ENCODE assay signal across 23 cellular contexts in the genomic region with DNA sequence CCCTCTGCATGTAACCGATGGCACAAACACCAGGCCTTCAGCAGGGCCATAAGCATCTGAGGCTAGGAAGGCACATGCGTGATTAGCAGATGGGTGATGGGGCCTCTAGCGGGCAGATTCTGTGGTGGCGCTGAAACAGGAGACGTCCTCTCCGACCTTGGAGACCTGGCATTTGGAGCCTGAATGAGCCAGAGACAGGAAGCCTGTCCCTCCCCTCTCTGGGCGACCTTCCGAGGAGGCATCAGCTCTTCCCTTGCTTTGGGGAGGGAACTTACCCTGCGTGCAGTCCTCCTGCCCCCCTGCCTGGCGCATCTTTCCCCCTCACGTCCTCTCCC.
DNase-seq lines count a peak whose midpoint lies in the region; ATAC-seq, FAIRE-seq and TF ChIP-seq lines count a peak whose summit lies in the region.
"Had no signal": no experiment of that assay in that cellular context is flagged by ENCODE, and none has a peak within 500 bp of the region (broad histone marks: within the 10 kb centered on the region; RNA-seq: fewer than 3 reads in every experiment).

No MANE protein-coding gene starts in this region.

- peak; percentile 14 for DNase-seq in cardiac septum (ENCODE audit: low spot score)
- DNase-seq in left ventricle myocardium superior: no peak
- DNase-seq in H7: peak; percentile 43
- DNase-seq in K562 (ENCODE audit: extremely low read depth in 1 of 4, low spot score in 3 of 4): no peak
- peak; percentile 37 for DNase-seq in osteoblast (ENCODE audit: insufficient read length, low spot score, missing footprints)
- no peak for DNase-seq in activated T-helper 1 cell treated with anti-CD3 and anti-CD28 coated beads, Interleukin-12 subunit alpha, Interleukin-12 subunit beta, Interleukin-2, Interleukin-4 antibody, amounts not matched to agents 30 ng/mL and 10 ng/mL and 1 ng/mL, durations not matched to agents 14 hours and 24 hours and 36 hours (ENCODE audit: low spot score)
- DNase-seq in kidney tubule cell (ENCODE audit: low spot score): no peak
- DNase-seq: ACHN; BE2C; C1 segment of cervical spinal cord; CD4-positive, CD25-positive, alpha-beta regulatory T cell; CD8-positive, alpha-beta memory T cell; COR-L47; DMS 273 treated with DMSO at 0.1 percent for 48 hours; DMS53; DND-41; EL; GM23248 had no signal

- WGBS in K562 (ENCODE audit: insufficient coverage, low coverage, missing lambda C conversion rate): 0% methylated on average over 11 of the region's 11 CpGs

- H3K36me3 ChIP-seq in H7 (replicated peaks; ENCODE audit: control insufficient read depth, insufficient read depth, low read length): no peaks in the 10 kb centered on the region
- no peaks in the 10 kb centered on the region for H3K36me3 ChIP-seq in K562 (ENCODE audit: control insufficient read depth, insufficient read depth, low read length)
- H3K36me3 ChIP-seq in osteoblast (ENCODE audit: insufficient read depth, low read length): no peaks in the 10 kb centered on the region
- H3K36me3 ChIP-seq: BE2C, HAP-1 had no signal

- H3K4me2 ChIP-seq in K562 (ENCODE audit: insufficient read depth, low read length) (no peak overlapping the region), osteoblast (ENCODE audit: insufficient read depth, low read length) (no peak overlapping the region)

- no peak for TF ChIP-seq EP300 in K562 (IDR thresholded peaks at IDR 0.05; ENCODE audit: low read length)

- H3K36me3 Mint-ChIP-seq in activated T-helper 1 cell treated with anti-CD3 and anti-CD28 coated beads, Interleukin-12 subunit alpha, Interleukin-12 subunit beta, Interleukin-2, Interleukin-4 antibody, amounts not matched to agents 30 ng/mL and 10 ng/mL and 1 ng/mL, durations not matched to agents 14 hours and 24 hours and 36 hours (ENCODE audit: low read depth): no peaks in the 10 kb centered on the region
- H3K36me3 Mint-ChIP-seq: CD4-positive, CD25-positive, alpha-beta regulatory T cell; CD8-positive, alpha-beta memory T cell had no signal

- CTCF ChIA-PET in K562 (lab: Yijun Ruan, JAX; ENCODE audit: low intra/inter-chr PET ratio): interaction anchor here (1.1 kb wide), 1 partner anchor 172 kb away, joined by 3 read pairs; no protein-coding TSS in a partner anchor

- no peaks in the 10 kb centered on the region for H3K4me1 ChIP-seq in K562 (replicated peaks in 1 of 2; ENCODE audit: control insufficient read depth in 2 of 2, insufficient read depth in 2 of 2, low read length in 2 of 2)
- no peaks in the 10 kb centered on the region for H3K4me1 ChIP-seq in osteoblast (ENCODE audit: insufficient read depth, low read length)
- H3K4me1 ChIP-seq: HAP-1 had no signal

- no peaks in the 10 kb centered on the region for H3K79me2 ChIP-seq in K562 (ENCODE audit: control insufficient read depth, insufficient read depth, low read length)
- H3K79me2 ChIP-seq in osteoblast (ENCODE audit: insufficient read depth, low read length): no peaks in the 10 kb centered on the region

- H3K27ac Mint-ChIP-seq in activated T-helper 1 cell treated with anti-CD3 and anti-CD28 coated beads, Interleukin-12 subunit alpha, Interleukin-12 subunit beta, Interleukin-2, Interleukin-4 antibody, amounts not matched to agents 30 ng/mL and 10 ng/mL and 1 ng/mL, durations not matched to agents 14 hours and 24 hours and 36 hours: no peak overlapping the region
- H3K27ac Mint-ChIP-seq: CD4-positive, CD25-positive, alpha-beta regulatory T cell; CD8-positive, alpha-beta memory T cell had no signal

- H3K9me3 ChIP-seq in K562 (replicated peaks; ENCODE audit: control insufficient read depth, insufficient read depth, low read depth, low read length) (no peaks in the 10 kb centered on the region), osteoblast (ENCODE audit: low read depth, low read length) (no peaks in the 10 kb centered on the region)
- H3K9me3 ChIP-seq: BE2C, HAP-1 had no signal

- ATAC-seq in left ventricle myocardium superior (no peak), K562 (0 out of 3 replicates have a peak, but pooled peaks have one; percentile 27), GM18861 (IDR thresholded peaks at IDR 0.05; ENCODE audit: unreplicated experiment) (no peak)
- ATAC-seq: GM12878 had no signal

- H3K4me3 ChIP-seq in H7 (ENCODE audit: insufficient read depth, low read depth, low read length): no peak overlapping the region
- no peak overlapping the region for H3K4me3 ChIP-seq in K562
- H3K4me3 ChIP-seq in osteoblast (ENCODE audit: insufficient read depth, low read length): no peak overlapping the region
- H3K4me3 ChIP-seq: GM12878, GM23248, HAP-1 had no signal

- no peak overlapping the region for H3K27ac ChIP-seq in K562 (ENCODE audit: extremely low read depth, low read depth, low read length)
- no peak overlapping the region for H3K27ac ChIP-seq in osteoblast (ENCODE audit: low read depth, low read length)
- H3K27ac ChIP-seq: GM23248, HL-60 had no signal

- no peak overlapping the region for H3K4me3 Mint-ChIP-seq in activated T-helper 1 cell treated with anti-CD3 and anti-CD28 coated beads, Interleukin-12 subunit alpha, Interleukin-12 subunit beta, Interleukin-2, Interleukin-4 antibody, amounts not matched to agents 30 ng/mL and 10 ng/mL and 1 ng/mL, durations not matched to agents 14 hours and 24 hours and 36 hours
- H3K4me3 Mint-ChIP-seq: CD4-positive, CD25-positive, alpha-beta regulatory T cell; CD8-positive, alpha-beta memory T cell had no signal

- in situ Hi-C loops in K562 (cut with MboI): no loop called here

- intact Hi-C loops in cardiac septum (cut with DNase I) (loop anchor here (5.0 to 10.0 kb wide), 2 partner anchors 160 to 603 kb away; no protein-coding TSS in a partner anchor), left ventricle myocardium superior (cut with micrococcal nuclease) (no loop called here), K562 (cut with micrococcal nuclease) (no loop called here)
- intact Hi-C loops in activated T-helper 1 cell treated with anti-CD3 and anti-CD28 coated beads, Interleukin-12 subunit alpha, Interleukin-12 subunit beta, Interleukin-2, Interleukin-4 antibody, amounts not matched to agents 30 ng/mL and 10 ng/mL and 1 ng/mL, durations not matched to agents 14 hours and 24 hours and 36 hours (cut with micrococcal nuclease): no loop called here

- no peaks in the 10 kb centered on the region for H3K4me1 Mint-ChIP-seq in activated T-helper 1 cell treated with anti-CD3 and anti-CD28 coated beads, Interleukin-12 subunit alpha, Interleukin-12 subunit beta, Interleukin-2, Interleukin-4 antibody, amounts not matched to agents 30 ng/mL and 10 ng/mL and 1 ng/mL, durations not matched to agents 14 hours and 24 hours and 36 hours (ENCODE audit: low read depth)
- H3K4me1 Mint-ChIP-seq: CD4-positive, CD25-positive, alpha-beta regulatory T cell; CD8-positive, alpha-beta memory T cell had no signal

- H2AFZ ChIP-seq in K562 (ENCODE audit: low read depth, low read length): no peak overlapping the region
- no peak overlapping the region for H2AFZ ChIP-seq in osteoblast (ENCODE audit: low read length)
- H2AFZ ChIP-seq: GM23248 had no signal

- H4K20me1 ChIP-seq in K562 (replicated peaks; ENCODE audit: control insufficient read depth, insufficient read depth, low read length) (peaks cover 11% of the 10 kb centered on the region; the same call in 1 of the 2 replicates), osteoblast (ENCODE audit: insufficient read depth, low read length) (no peaks in the 10 kb centered on the region)

- peaks cover 5% of the 10 kb centered on the region for H3K27me3 Mint-ChIP-seq in activated T-helper 1 cell treated with anti-CD3 and anti-CD28 coated beads, Interleukin-12 subunit alpha, Interleukin-12 subunit beta, Interleukin-2, Interleukin-4 antibody, amounts not matched to agents 30 ng/mL and 10 ng/mL and 1 ng/mL, durations not matched to agents 14 hours and 24 hours and 36 hours (ENCODE audit: insufficient read depth)

- no peak for TF ChIP-seq POLR2A in K562 (conservative IDR thresholded peaks at IDR 0.05)

- TF ChIP-seq RAD21 in K562 (CRISPR knock-in tag; conservative IDR thresholded peaks at IDR 0.05 in 1 of 2, IDR thresholded peaks at IDR 0.05 in 1 of 2): no peak

- no peaks in the 10 kb centered on the region for H3K9me1 ChIP-seq in K562 (ENCODE audit: control insufficient read depth, insufficient read depth, low read length)

- TF ChIP-seq CTCF in K562 (IDR thresholded peaks at IDR 0.05 in 2 of 3, conservative IDR thresholded peaks at IDR 0.05 in 1 of 3; ENCODE audit: insufficient read depth in 2 of 3, low read depth in 1 of 3, low read length in 3 of 3) (no peak), osteoblast (IDR thresholded peaks at IDR 0.05; ENCODE audit: extremely low read depth, low read depth, low read length) (no peak)

- H3K9me3 Mint-ChIP-seq in activated T-helper 1 cell treated with anti-CD3 and anti-CD28 coated beads, Interleukin-12 subunit alpha, Interleukin-12 subunit beta, Interleukin-2, Interleukin-4 antibody, amounts not matched to agents 30 ng/mL and 10 ng/mL and 1 ng/mL, durations not matched to agents 14 hours and 24 hours and 36 hours: no peaks in the 10 kb centered on the region

- H3K27me3 ChIP-seq in H7 (ENCODE audit: control insufficient read depth, insufficient read depth, low read length) (no peaks in the 10 kb centered on the region), K562 (ENCODE audit: control insufficient read depth in 2 of 2, insufficient read depth in 2 of 2, low read length in 2 of 2) (peaks cover 16 to 62% of the 10 kb centered on the region in 2 experiments; a peak in 4 of 5 replicates), osteoblast (ENCODE audit: insufficient read depth, low read length) (no peaks in the 10 kb centered on the region)
- H3K27me3 ChIP-seq: BE2C had no signal

- H3K9ac ChIP-seq in K562 (ENCODE audit: insufficient read depth in 1 of 2, low read depth in 2 of 2, low read length in 2 of 2): no peak overlapping the region
- H3K9ac ChIP-seq: GM23248 had no signal

- BruUV-seq in K562 (replicated peaks; lab: Mats Ljungman, UMichigan): no TSS peak

- no peak for FAIRE-seq in K562 (lab: Jason Lieb, UNC)
- FAIRE-seq: A204.1, GM12878 had no signal

- POLR2A ChIA-PET in K562 (lab: Yijun Ruan, JAX): no interaction called here

TF ChIP-seq in K562, 482 proteins besides CTCF, POLR2A, EP300 and RAD21 (continues in another document):
- no peak for TF ChIP-seq SMARCA5 (IDR thresholded peaks at IDR 0.05)
- TF ChIP-seq SP1 (CRISPR knock-in tag; IDR thresholded peaks at IDR 0.05): no peak
- TF ChIP-seq PTTG1 (tag; IDR thresholded peaks at IDR 0.05; ENCODE audit: low read depth): no peak
- TF ChIP-seq, protein P1, sequence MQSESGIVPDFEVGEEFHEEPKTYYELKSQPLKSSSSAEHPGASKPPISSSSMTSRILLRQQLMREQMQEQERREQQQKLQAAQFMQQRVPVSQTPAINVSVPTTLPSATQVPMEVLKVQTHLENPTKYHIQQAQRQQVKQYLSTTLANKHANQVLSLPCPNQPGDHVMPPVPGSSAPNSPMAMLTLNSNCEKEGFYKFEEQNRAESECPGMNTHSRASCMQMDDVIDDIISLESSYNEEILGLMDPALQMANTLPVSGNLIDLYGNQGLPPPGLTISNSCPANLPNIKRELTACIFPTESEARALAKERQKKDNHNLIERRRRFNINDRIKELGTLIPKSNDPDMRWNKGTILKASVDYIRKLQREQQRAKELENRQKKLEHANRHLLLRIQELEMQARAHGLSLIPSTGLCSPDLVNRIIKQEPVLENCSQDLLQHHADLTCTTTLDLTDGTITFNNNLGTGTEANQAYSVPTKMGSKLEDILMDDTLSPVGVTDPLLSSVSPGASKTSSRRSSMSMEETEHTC (IDR thresholded peaks at IDR 0.05): no peak

Comparison
In these comparisons a context has a peak if more than half of its experiments do, and no peak if none do; other contexts are left out.
1. DNase-seq: peak in cardiac septum (single experiment), H7 (single experiment) and osteoblast (single experiment); none in left ventricle myocardium superior (single experiment), K562 (0 of 4), activated T-helper 1 cell treated with anti-CD3 and anti-CD28 coated beads, Interleukin-12 subunit alpha, Interleukin-12 subunit beta, Interleukin-2, Interleukin-4 antibody, amounts not matched to agents 30 ng/mL and 10 ng/mL and 1 ng/mL, durations not matched to agents 14 hours and 24 hours and 36 hours (single experiment) and kidney tubule cell (single experiment).